In genomic region chr10:57830877-57831535, GRCh38 we compare ENCODE assay signal across 1 cellular context.
TF ChIP-seq lines count a peak whose summit lies in the region.

No MANE protein-coding gene starts in this region.

TF ChIP-seq in H1, 55 proteins besides CTCF, POLR2A, EP300 and RAD21 (continued from another document):
- no peak for TF ChIP-seq RBBP5 (IDR thresholded peaks at IDR 0.05; ENCODE audit: borderline replicate concordance, low read depth, low read length)
- TF ChIP-seq MAX (IDR thresholded peaks at IDR 0.05) = no peak
- TF ChIP-seq E2F6 (IDR thresholded peaks at IDR 0.05) = no peak
- no peak for TF ChIP-seq SIN3A (conservative IDR thresholded peaks at IDR 0.05 in 1 of 2, IDR thresholded peaks at IDR 0.05 in 1 of 2; ENCODE audit: low read depth in 1 of 2, low read length in 2 of 2)
- no peak for TF ChIP-seq CTBP2 (IDR thresholded peaks at IDR 0.05; ENCODE audit: borderline replicate concordance, insufficient read depth, insufficient read length, low read length)
- no peak for TF ChIP-seq POLR2AphosphoS5 (IDR thresholded peaks at IDR 0.05; ENCODE audit: low read depth, low read length)
- TF ChIP-seq MAFK (IDR thresholded peaks at IDR 0.05; ENCODE audit: low read depth, low read length) = no peak
- TF ChIP-seq CHD2 (IDR thresholded peaks at IDR 0.05; ENCODE audit: low read length) = no peak
- no peak for TF ChIP-seq CBX8 (IDR thresholded peaks at IDR 0.05; ENCODE audit: borderline replicate concordance, low read depth, low read length)
- TF ChIP-seq EZH2 (IDR thresholded peaks at IDR 0.05; ENCODE audit: low read depth, low read length, severe bottlenecking) = no peak
- no peak for TF ChIP-seq GABPA (IDR thresholded peaks at IDR 0.05; ENCODE audit: borderline replicate concordance, insufficient read depth, low read length)
- no peak for TF ChIP-seq BCL11A (IDR thresholded peaks at IDR 0.05; ENCODE audit: low read depth in 2 of 2, low read length in 2 of 2)
- no peak for TF ChIP-seq HDAC6 (IDR thresholded peaks at IDR 0.05; ENCODE audit: low read depth, low read length)
- TF ChIP-seq SRF (IDR thresholded peaks at IDR 0.05; ENCODE audit: low read depth, low read length) = no peak
- TF ChIP-seq TBP (IDR thresholded peaks at IDR 0.05; ENCODE audit: low read depth, low read length) = no peak
- TF ChIP-seq SP1 (IDR thresholded peaks at IDR 0.05; ENCODE audit: low read depth, low read length) = no peak
